8 cellular contexts compared by ENCODE assay signal in genomic region chr5:108727154-108727638, GRCh38. TPM values are rescaled to one million over a fixed set of nuclear protein-coding genes. Genes with fewer than 3 reads are reported as not detected.
DNase-seq lines count a peak whose midpoint lies in the region; ATAC-seq and TF ChIP-seq lines count a peak whose summit lies in the region.

No MANE protein-coding gene starts in this region.

- DNase-seq in AG08395 (ENCODE audit: low spot score) = peak; percentile 38
- DNase-seq in GM03348 (ENCODE audit: low spot score) = peak; percentile 44
- no peak for DNase-seq in esophagus muscularis mucosa (ENCODE audit: extremely low spot score)
- DNase-seq in naive thymus-derived CD8-positive, alpha-beta T cell = no peak

- H3K4me2 ChIP-seq in SU-DHL-6 (ENCODE audit: low read depth, low read length, poor library complexity, severe bottlenecking) = peak overlapping the region; percentile 60

- H3K36me3 ChIP-seq in SU-DHL-6 (ENCODE audit: low read length) = no peaks in the 10 kb centered on the region
- no peaks in the 10 kb centered on the region for H3K36me3 ChIP-seq in esophagus muscularis mucosa

- H3K36me3 Mint-ChIP-seq in naive thymus-derived CD8-positive, alpha-beta T cell = no peaks in the 10 kb centered on the region

- H4K20me1 ChIP-seq in SU-DHL-6 (ENCODE audit: low read depth, low read length) = no peaks in the 10 kb centered on the region

- peaks cover 11 to 36% (median 23%) of the 10 kb centered on the region in 4 donors for H3K4me1 Mint-ChIP-seq in naive thymus-derived CD8-positive, alpha-beta T cell

- H3K9me3 ChIP-seq in SU-DHL-6 (ENCODE audit: insufficient read depth, low read length) = no peaks in the 10 kb centered on the region
- H3K9me3 ChIP-seq in esophagus muscularis mucosa = no peaks in the 10 kb centered on the region

- H3K4me1 ChIP-seq in esophagus muscularis mucosa = peaks cover 12 to 22% (median 19%) of the 10 kb centered on the region in 4 donors

- no peak for TF ChIP-seq CTCF in SU-DHL-6 (IDR thresholded peaks at IDR 0.05; ENCODE audit: insufficient read depth, low read length, poor library complexity, severe bottlenecking)
- no peak for TF ChIP-seq CTCF in esophagus muscularis mucosa (IDR thresholded peaks at IDR 0.05)

- peak overlapping the region; percentile 83 to 88 (median 86) for H3K4me3 Mint-ChIP-seq in naive thymus-derived CD8-positive, alpha-beta T cell

- TF ChIP-seq EP300 in esophagus muscularis mucosa (IDR thresholded peaks at IDR 0.05) = no peak

- no peak overlapping the region for H3K27ac ChIP-seq in SU-DHL-6 (ENCODE audit: low read depth, low read length)
- peak overlapping the region; percentile 87 to 96 (median 90) for H3K27ac ChIP-seq in esophagus muscularis mucosa (replicated peaks in 1 of 4)

- H3K27me3 ChIP-seq in SU-DHL-6 (ENCODE audit: low read length) (no peaks in the 10 kb centered on the region), esophagus muscularis mucosa (no peaks in the 10 kb centered on the region)

- POLR2A ChIA-PET in naive thymus-derived CD8-positive, alpha-beta T cell (lab: Charles Lee) = interaction anchor here (0.8 to 1.5 kb wide), 2 partner anchors 21 to 683 kb away, joined by 5 to 8 read pairs; partner anchors contain the start of genes FER and PJA2

- ATAC-seq in naive thymus-derived CD8-positive, alpha-beta T cell = no peak
- ATAC-seq in HG03135 (IDR thresholded peaks at IDR 0.05; ENCODE audit: unreplicated experiment) (no peak), GM18909 (IDR thresholded peaks at IDR 0.05; ENCODE audit: poor library complexity, unreplicated experiment) (no peak), HG03108 (IDR thresholded peaks at IDR 0.05; ENCODE audit: unreplicated experiment) (no peak)

- no peak overlapping the region for H3K9ac ChIP-seq in SU-DHL-6 (ENCODE audit: low read length)

- no peaks in the 10 kb centered on the region for H3K9me2 ChIP-seq in SU-DHL-6 (replicated peaks; ENCODE audit: insufficient read depth, low read length)

- H2AFZ ChIP-seq in SU-DHL-6 (ENCODE audit: low read depth, low read length, severe bottlenecking) = peak overlapping the region; percentile 69

- peak overlapping the region; percentile 50 to 92 (median 68) for H3K27ac Mint-ChIP-seq in naive thymus-derived CD8-positive, alpha-beta T cell

- intact Hi-C loops in esophagus muscularis mucosa (cut with DNase I) = loop anchor here (5.0 kb wide), 1 partner anchor 45 kb away; no protein-coding TSS in a partner anchor

- H3K27me3 Mint-ChIP-seq in naive thymus-derived CD8-positive, alpha-beta T cell = peaks cover 3 to 23% (median 13%) of the 10 kb centered on the region in 5 donors

- no peak overlapping the region for H3K4me3 ChIP-seq in SU-DHL-6 (ENCODE audit: insufficient read depth, low read length, poor library complexity, severe bottlenecking)
- peak overlapping the region; percentile 69 to 89 (median 82) for H3K4me3 ChIP-seq in esophagus muscularis mucosa

- 32% methylated on average over 8 of the region's 8 CpGs for WGBS in esophagus muscularis mucosa

- H3F3A ChIP-seq in SU-DHL-6 (ENCODE audit: insufficient read depth) = no peaks in the 10 kb centered on the region

- no peaks in the 10 kb centered on the region for H3K79me2 ChIP-seq in SU-DHL-6 (ENCODE audit: insufficient read depth, low read length)

- no peaks in the 10 kb centered on the region for H3K9me3 Mint-ChIP-seq in naive thymus-derived CD8-positive, alpha-beta T cell

- no peak for TF ChIP-seq POLR2A in esophagus muscularis mucosa (IDR thresholded peaks at IDR 0.05; ENCODE audit: low read depth)

RNA-seq across cellular contexts. Expression of gene FER, which starts 20.5 kb away (rescaled TPM):
- 10 to 100 TPM; 17.6 to 32.8 (median 25.4) TPM for total RNA-seq in esophagus muscularis mucosa
- 10 to 100 TPM; 11.4 to 13.8 TPM for total RNA-seq in naive thymus-derived CD8-positive, alpha-beta T cell
- polyA plus RNA-seq in naive thymus-derived CD8-positive, alpha-beta T cell = 10 to 100 TPM in 1 of 3 donors, 1 to 10 TPM in 2; 8.8 to 15.0 (median 8.9) TPM

Comparison
In these comparisons a context has a peak if more than half of its experiments do, and no peak if none do; other contexts are left out.
1. DNase-seq: peak in AG08395 (single experiment) and GM03348 (single experiment); none in esophagus muscularis mucosa (single experiment) and naive thymus-derived CD8-positive, alpha-beta T cell (0 of 10).